In genomic region chr3:106183762-106184391, GRCh38 we compare ENCODE assay signal across 9 cellular contexts.
DNase-seq lines count a peak whose midpoint lies in the region; ATAC-seq, FAIRE-seq and TF ChIP-seq lines count a peak whose summit lies in the region.
"Had no signal": no experiment of that assay in that cellular context is flagged by ENCODE, and none has a peak within 500 bp of the region (broad histone marks: within the 10 kb centered on the region; RNA-seq: fewer than 3 reads in every experiment).

No MANE protein-coding gene starts in this region.

- H3K4me3 ChIP-seq in GM06990 (replicated peaks; ENCODE audit: low read depth, low read length) (no peak overlapping the region), HFF-Myc (replicated peaks; ENCODE audit: low read depth, low read length) (no peak overlapping the region), keratinocyte (ENCODE audit: control insufficient read depth in 2 of 3, extremely low read depth in 1 of 3, insufficient read depth in 2 of 3, low read depth in 1 of 3, low read length in 3 of 3) (peak overlapping the region in 1 of 3 experiments; percentile 3)

- H3K27ac ChIP-seq in keratinocyte (ENCODE audit: control insufficient read depth, insufficient read depth, low read length): no peak overlapping the region

- H3K36me3 ChIP-seq in GM06990 (ENCODE audit: control insufficient read depth, insufficient read depth, low read length): no peaks in the 10 kb centered on the region
- no peaks in the 10 kb centered on the region for H3K36me3 ChIP-seq in keratinocyte (ENCODE audit: control insufficient read depth in 2 of 2, extremely low read depth in 1 of 2, insufficient read depth in 2 of 2, low read length in 2 of 2)

- no peak overlapping the region for H3K9ac ChIP-seq in keratinocyte (ENCODE audit: control insufficient read depth, extremely low read depth, insufficient read depth, low read length)

- H2AFZ ChIP-seq in keratinocyte (ENCODE audit: control insufficient read depth, low read length): peak overlapping the region; percentile 5

- FAIRE-seq in keratinocyte (lab: Jason Lieb, UNC): peak; percentile 83

- H3K4me1 ChIP-seq in keratinocyte (ENCODE audit: control insufficient read depth, extremely low read depth, insufficient read depth, low read length): peaks cover 6% of the 10 kb centered on the region

- H3K27me3 ChIP-seq in GM06990 (replicated peaks; ENCODE audit: control insufficient read depth, insufficient read depth, low read length) (no peaks in the 10 kb centered on the region), keratinocyte (ENCODE audit: control insufficient read depth, extremely low read depth, insufficient read depth, low read length) (no peaks in the 10 kb centered on the region)

- H3K79me2 ChIP-seq in keratinocyte (ENCODE audit: control insufficient read depth, insufficient read depth, low read length): no peaks in the 10 kb centered on the region

- no peak for ATAC-seq in GM21515 (IDR thresholded peaks at IDR 0.05; ENCODE audit: unreplicated experiment)
- ATAC-seq: right cardiac atrium had no signal

- TF ChIP-seq CTCF in GM06990 (IDR thresholded peaks at IDR 0.05; ENCODE audit: insufficient read depth, low read length, poor library complexity, severe bottlenecking) (no peak), HFF-Myc (IDR thresholded peaks at IDR 0.05; ENCODE audit: low read depth, low read length, missing control alignments) (no peak), keratinocyte (optimal IDR thresholded peaks at IDR 0.05 in 1 of 3, IDR thresholded peaks at IDR 0.05 in 1 of 3, conservative IDR thresholded peaks at IDR 0.05 in 1 of 3; ENCODE audit: extremely low read depth in 1 of 3, insufficient read depth in 2 of 3, low read length in 3 of 3) (no peak)

- no peaks in the 10 kb centered on the region for H4K20me1 ChIP-seq in keratinocyte (ENCODE audit: control insufficient read depth, extremely low read depth, insufficient read depth, low read length)

- no peaks in the 10 kb centered on the region for H3K9me1 ChIP-seq in keratinocyte (ENCODE audit: control insufficient read depth, extremely low read depth, insufficient read depth, low read length)

- DNase-seq in GM06990 (ENCODE audit: extremely low read depth, insufficient read length): peak; percentile 52
- DNase-seq in HFF-Myc (ENCODE audit: extremely low read depth, low read depth): peak; percentile 14
- DNase-seq in RPMI7951 (ENCODE audit: low read depth): peak; percentile 37
- peak; percentile 15 for DNase-seq in keratinocyte (ENCODE audit: low read depth, low spot score)
- no peak for DNase-seq in dermis blood vessel endothelial cell
- DNase-seq in HUDEP-2 (lab: John Stamatoyannopoulos, UW; ENCODE audit: unreplicated experiment in 76 of 76): no peak
- no peak for DNase-seq in NCI-H748 treated with DMSO at 0.1 percent for 48 hours (lab: John Stamatoyannopoulos, UW)
- DNase-seq: right cardiac atrium had no signal

- no peak overlapping the region for H3K4me2 ChIP-seq in keratinocyte (ENCODE audit: control insufficient read depth, extremely low read depth, insufficient read depth, low read depth, low read length)

- dilution Hi-C loops in keratinocyte (cut with MboI; ENCODE audit: extremely low pct_ligation_motif_present, low sequenced_read_pairs): no loop called here

- no peaks in the 10 kb centered on the region for H3K9me3 ChIP-seq in keratinocyte (ENCODE audit: control insufficient read depth, low read depth, low read length)

Comparison
In these comparisons a context has a peak if more than half of its experiments do, and no peak if none do; other contexts are left out.
1. DNase-seq: peak in GM06990 (single experiment), HFF-Myc (single experiment), RPMI7951 (single experiment) and keratinocyte (single experiment); none in dermis blood vessel endothelial cell (single experiment), HUDEP-2 (0 of 76) and NCI-H748 treated with DMSO at 0.1 percent for 48 hours (single experiment).